In the genomic region with DNA sequence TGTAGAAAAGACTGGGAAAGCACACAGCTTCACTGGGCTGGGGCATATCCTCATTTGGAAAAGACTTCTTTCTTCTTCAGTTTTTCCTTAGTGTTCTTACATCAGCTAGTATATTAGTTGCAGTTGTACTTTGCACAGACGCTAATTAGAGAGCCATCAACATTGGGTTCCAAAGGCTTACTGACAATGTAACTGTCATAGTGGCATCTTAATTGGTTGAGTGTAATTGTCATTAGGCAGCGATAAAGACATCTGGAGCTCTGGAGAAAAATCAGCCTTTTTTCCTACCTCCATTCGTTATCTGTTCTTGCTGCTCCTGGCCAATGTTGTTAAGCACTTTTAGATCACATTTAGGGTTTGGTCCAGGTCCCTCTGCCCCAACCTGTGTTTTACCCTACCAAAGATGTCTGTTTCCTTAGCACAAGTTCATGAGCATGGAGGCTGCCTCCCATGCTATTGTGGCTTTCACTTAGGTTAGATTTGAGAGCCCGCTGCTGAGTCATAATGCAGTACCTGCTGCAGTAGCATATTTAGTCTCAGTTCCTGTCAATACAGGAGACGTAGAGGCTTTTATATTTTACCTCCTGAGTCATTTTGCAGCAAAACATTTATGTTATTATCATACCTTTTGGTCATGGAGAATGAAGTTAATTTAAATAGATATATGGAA, we compare ENCODE assay signal across 9 cellular contexts. TPM values are rescaled to one million over a fixed set of nuclear protein-coding genes. Genes with fewer than 3 reads are reported as not detected.
DNase-seq lines count a peak whose midpoint lies in the region; ATAC-seq and TF ChIP-seq lines count a peak whose summit lies in the region.
"Had no signal": no experiment of that assay in that cellular context is flagged by ENCODE, and none has a peak within 500 bp of the region (broad histone marks: within the 10 kb centered on the region; RNA-seq: fewer than 3 reads in every experiment).

No MANE protein-coding gene starts in this region.

- H3K9me3 ChIP-seq in colonic mucosa: no peaks in the 10 kb centered on the region
- H3K9me3 ChIP-seq in H9 (ENCODE audit: control insufficient read depth, low read depth, low read length): no peaks in the 10 kb centered on the region
- no peaks in the 10 kb centered on the region for H3K9me3 ChIP-seq in trophoblast cell (ENCODE audit: insufficient read depth, low read depth, low read length)
- H3K9me3 ChIP-seq: neutrophil had no signal

- no peak overlapping the region for H3K4me2 ChIP-seq in H9 (ENCODE audit: insufficient read depth, insufficient read length, low read length)
- no peak overlapping the region for H3K4me2 ChIP-seq in trophoblast cell (ENCODE audit: low read length)

- H4K12ac ChIP-seq in trophoblast cell (ENCODE audit: low read depth, low read length): no peak overlapping the region

- H3K27ac ChIP-seq in colonic mucosa (no peak overlapping the region), H9 (ENCODE audit: insufficient read length, low read depth, low read length) (no peak overlapping the region), trophoblast cell (ENCODE audit: low read depth, low read length) (no peak overlapping the region)
- H3K27ac ChIP-seq: neutrophil had no signal

- H2BK15ac ChIP-seq in H9 (ENCODE audit: low read depth, low read length): no peak overlapping the region

- no peak overlapping the region for H3K27ac Mint-ChIP-seq in H9

- no peak overlapping the region for H2BK20ac ChIP-seq in H9 (ENCODE audit: low read depth, low read length, poor library complexity, severe bottlenecking)

- peaks cover 0 to 5% (median 2%) of the 10 kb centered on the region in 3 experiments; a peak in 4 of 7 replicates for H3K36me3 Mint-ChIP-seq in H9 (ENCODE audit: insufficient read depth in 1 of 3, low read depth in 3 of 3)

- H3K23me2 ChIP-seq in H9 (ENCODE audit: insufficient read length, low read depth, low read length, poor library complexity, severe bottlenecking): no peaks in the 10 kb centered on the region

- no peaks in the 10 kb centered on the region for H3K27me3 Mint-ChIP-seq in H9 (ENCODE audit: low read depth)

- H3K4me3 Mint-ChIP-seq in H9: no peak overlapping the region

- peak; percentile 97 for ATAC-seq in GM18907 (IDR thresholded peaks at IDR 0.05; ENCODE audit: unreplicated experiment)
- peak; percentile 98 for ATAC-seq in GM21786 (IDR thresholded peaks at IDR 0.05; ENCODE audit: unreplicated experiment)

- H3T11ph ChIP-seq in H9 (ENCODE audit: low read length): no peak overlapping the region

- no peak overlapping the region for H4K5ac ChIP-seq in H9 (ENCODE audit: insufficient read length, low read depth, low read length)

- H3K27me3 ChIP-seq in colonic mucosa: no peaks in the 10 kb centered on the region
- H3K27me3 ChIP-seq in H9 (ENCODE audit: insufficient read depth, low read length): no peaks in the 10 kb centered on the region
- no peaks in the 10 kb centered on the region for H3K27me3 ChIP-seq in trophoblast cell (ENCODE audit: insufficient read depth, low read length)
- H3K27me3 ChIP-seq: neutrophil had no signal

- H3K18ac ChIP-seq in H9 (ENCODE audit: insufficient read length, low read depth, low read length): no peak overlapping the region
- no peak overlapping the region for H3K18ac ChIP-seq in trophoblast cell (ENCODE audit: low read length)

- H3K23ac ChIP-seq in H9 (ENCODE audit: insufficient read length, low read depth, low read length) (no peak overlapping the region), trophoblast cell (ENCODE audit: low read length) (no peak overlapping the region)

- H3K79me2 ChIP-seq in H9 (ENCODE audit: insufficient read depth, low read length) (no peaks in the 10 kb centered on the region), trophoblast cell (ENCODE audit: control insufficient read depth, insufficient read depth, low read length, poor library complexity) (no peaks in the 10 kb centered on the region)

- H2AK5ac ChIP-seq in H9 (ENCODE audit: insufficient read length, low read length) (no peak overlapping the region), trophoblast cell (ENCODE audit: low read length) (no peak overlapping the region)

- H3K4me3 ChIP-seq in NB4 (ENCODE audit: low read depth, low read length) (no peak overlapping the region), colonic mucosa (no peak overlapping the region), trophoblast cell (ENCODE audit: low read depth, low read length) (no peak overlapping the region)

- H3K79me1 ChIP-seq in H9 (ENCODE audit: insufficient read depth, low read depth, low read length, poor library complexity, severe bottlenecking): no peaks in the 10 kb centered on the region
- no peaks in the 10 kb centered on the region for H3K79me1 ChIP-seq in trophoblast cell (ENCODE audit: low read length)

- no peak overlapping the region for H2AFZ ChIP-seq in H9 (ENCODE audit: low read length)
- no peak overlapping the region for H2AFZ ChIP-seq in trophoblast cell (ENCODE audit: insufficient read depth, low read length, poor library complexity)

- no peak overlapping the region for H3K56ac ChIP-seq in H9 (ENCODE audit: insufficient read length, low read depth, low read length)

- TF ChIP-seq CTCF in NB4 (IDR thresholded peaks at IDR 0.05; ENCODE audit: low read depth, low read length) (no peak), colonic mucosa (IDR thresholded peaks at IDR 0.05) (no peak), H9 (conservative IDR thresholded peaks at IDR 0.05) (no peak)

- no peak overlapping the region for H3K14ac ChIP-seq in H9 (ENCODE audit: insufficient read depth, low read length)
- H3K14ac ChIP-seq in trophoblast cell (ENCODE audit: low read length): no peak overlapping the region

- H3K4me1 ChIP-seq in colonic mucosa: no peaks in the 10 kb centered on the region
- no peaks in the 10 kb centered on the region for H3K4me1 ChIP-seq in H9 (ENCODE audit: insufficient read depth, low read length)
- H3K4me1 ChIP-seq in trophoblast cell (ENCODE audit: control insufficient read depth in 1 of 2, insufficient read depth in 2 of 2, low read length in 2 of 2): peaks cover 4 to 14% of the 10 kb centered on the region in 2 experiments

- DNase-seq in NB4 (ENCODE audit: low read depth) (peak; percentile 25), putamen (ENCODE audit: low spot score) (peak; percentile 36), colonic mucosa (no peak), H9 (no peak), germinal center (ENCODE audit: low spot score) (no peak), trophoblast cell (no peak)

- H3K9ac ChIP-seq in colonic mucosa (ENCODE audit: low read depth in 2 of 2, low read length in 2 of 2): no peak overlapping the region
- no peak overlapping the region for H3K9ac ChIP-seq in H9 (ENCODE audit: extremely low read depth, insufficient read length, low read length)
- no peak overlapping the region for H3K9ac ChIP-seq in trophoblast cell (ENCODE audit: low read length)

- no CpG with 5 or more reads among the region's 5 CpGs for WGBS in H9 (ENCODE audit: extremely low coverage, insufficient read length, low lambda C conversion rate)
- WGBS in trophoblast cell (ENCODE audit: extremely low coverage, insufficient coverage, insufficient read length): no CpG with 5 or more reads among the region's 5 CpGs

- no peak overlapping the region for H3K4ac ChIP-seq in H9 (ENCODE audit: low read depth, low read length)
- H3K4ac ChIP-seq in trophoblast cell (ENCODE audit: low read depth, low read length): no peak overlapping the region

- TF ChIP-seq POLR2A in NB4 (IDR thresholded peaks at IDR 0.05; ENCODE audit: extremely low read depth, insufficient read length): no peak

- no peaks in the 10 kb centered on the region for H3K36me3 ChIP-seq in colonic mucosa
- H3K36me3 ChIP-seq in trophoblast cell (ENCODE audit: control insufficient read depth in 1 of 2, insufficient read depth in 2 of 2, low read length in 2 of 2): peaks cover 3 to 9% of the 10 kb centered on the region in 2 experiments
- H3K36me3 ChIP-seq: neutrophil had no signal

- H2BK5ac ChIP-seq in H9 (ENCODE audit: insufficient read length, low read length): no peak overlapping the region
- no peak overlapping the region for H2BK5ac ChIP-seq in trophoblast cell (ENCODE audit: low read depth, low read length, poor library complexity)

- no peaks in the 10 kb centered on the region for H3K9me3 Mint-ChIP-seq in H9

- H3K4me1 Mint-ChIP-seq in H9: peaks cover 3 to 4% of the 10 kb centered on the region in 2 experiments

- no peaks in the 10 kb centered on the region for H4K20me1 ChIP-seq in H9 (ENCODE audit: control insufficient read depth, insufficient read depth, insufficient read length)

- no peak overlapping the region for H2BK120ac ChIP-seq in H9 (ENCODE audit: low read depth, low read length, poor library complexity, severe bottlenecking)
- H2BK120ac ChIP-seq in trophoblast cell (ENCODE audit: insufficient read depth, low read length, poor library complexity): no peak overlapping the region

- H2BK12ac ChIP-seq in H9 (ENCODE audit: insufficient read length, low read depth, low read length) (no peak overlapping the region), trophoblast cell (ENCODE audit: low read length) (no peak overlapping the region)

- intact Hi-C loops in colonic mucosa (cut with DNase I): loop anchor here (5.0 kb wide), 1 partner anchor 258 kb away; no protein-coding TSS in a partner anchor

- no peak overlapping the region for H4K8ac ChIP-seq in H9 (replicated peaks; ENCODE audit: insufficient read length, low read depth, low read length)
- H4K8ac ChIP-seq in trophoblast cell (ENCODE audit: low read depth, low read length): no peak overlapping the region

- H4K91ac ChIP-seq in H9 (ENCODE audit: insufficient read length, low read depth, low read length) (no peak overlapping the region), trophoblast cell (ENCODE audit: low read depth, low read length) (no peak overlapping the region)

RNA-seq across cellular contexts. Expression of a gene that starts 49.2 kb away (rescaled TPM):
- 10 to 100 TPM; 11.1 to 13.7 TPM for total RNA-seq in colonic mucosa
- 14.9 and 15.3 TPM in 2 replicates for total RNA-seq in H9 (2021)
- 11.6 and 12.1 TPM in 2 replicates for polyA plus RNA-seq in trophoblast cell (2013)

Comparison
In these comparisons a context has a peak if more than half of its experiments do, and no peak if none do; other contexts are left out.
1. DNase-seq: peak in NB4 (single experiment) and putamen (single experiment); none in colonic mucosa (single experiment), H9 (single experiment), germinal center (single experiment) and trophoblast cell (0 of 2).